Comparison of ENCODE assay signal across 8 cellular contexts in genomic region chr10:69488149-69488844, GRCh38. TPM values are rescaled to one million over a fixed set of nuclear protein-coding genes. Genes with fewer than 3 reads are reported as not detected.
A peak's percentile ranks its signal among the peaks of the same experiment; 100 is the strongest.
DNase-seq lines count a peak whose midpoint lies in the region; ATAC-seq, FAIRE-seq and TF ChIP-seq lines count a peak whose summit lies in the region.
"Not testable (repeated sequence)": the region's sequence is repeated elsewhere in the genome, so short reads cannot be mapped to it uniquely, and the experiment has no call there.

No MANE protein-coding gene starts in this region.

- not testable (repeated sequence) for H3K9me3 Mint-ChIP-seq in endothelial cell (ENCODE audit: unreplicated experiment)

- not testable (repeated sequence) for DNase-seq in A549 (ENCODE audit: low read depth in 1 of 2, low spot score in 1 of 2); endothelial cell (ENCODE audit: low spot score)
- peak; percentile 2 for DNase-seq in activated effector memory CD4-positive, alpha-beta T cell treated with anti-CD3 and anti-CD28 coated beads, Interleukin-2, amount 50 U/mL, for 16 hours
- DNase-seq in cardiac septum (ENCODE audit: low spot score) (peak; percentile 24), lower lobe of right lung (peak; percentile 8), sciatic nerve (ENCODE audit: low spot score) (peak; percentile 40)

- not testable (repeated sequence) for H3K27me3 ChIP-seq in lower lobe of right lung (ENCODE audit: low read depth); muscle layer of colon (ENCODE audit: control insufficient read depth in 1 of 2, insufficient read depth in 2 of 2, low read length in 2 of 2); stomach smooth muscle (ENCODE audit: control insufficient read depth in 1 of 2, insufficient read depth in 2 of 2, low read length in 2 of 2)

- H3K9ac ChIP-seq in muscle layer of colon (ENCODE audit: low read length); stomach smooth muscle (ENCODE audit: low read length in 2 of 2): not testable (repeated sequence)

- not testable (repeated sequence) for ATAC-seq in A549, lower lobe of right lung, sciatic nerve

- POLR2A ChIA-PET in A549 (lab: Yijun Ruan, JAX), result not testable (repeated sequence)

- not testable (repeated sequence) for TF ChIP-seq CTCF in A549 (IDR thresholded peaks at IDR 0.05); endothelial cell (IDR thresholded peaks at IDR 0.05; ENCODE audit: unreplicated experiment); lower lobe of right lung (IDR thresholded peaks at IDR 0.05)

- not testable (repeated sequence) for TF ChIP-seq EP300 in A549 (IDR thresholded peaks at IDR 0.05)

- not testable (repeated sequence) for H3K27ac Mint-ChIP-seq in endothelial cell (ENCODE audit: unreplicated experiment)

- not testable (repeated sequence) for H3K4me3 ChIP-seq in A549; lower lobe of right lung; muscle layer of colon (ENCODE audit: low read depth in 1 of 2, low read length in 2 of 2); stomach smooth muscle (ENCODE audit: low read length in 2 of 2)

- not testable (repeated sequence) for H3K36me3 ChIP-seq in lower lobe of right lung; muscle layer of colon (ENCODE audit: insufficient read depth, low read length); stomach smooth muscle (ENCODE audit: control insufficient read depth in 2 of 2, insufficient read depth in 2 of 2, low read length in 2 of 2)

- not testable (repeated sequence) for H3K27me3 Mint-ChIP-seq in endothelial cell (ENCODE audit: unreplicated experiment)

- CTCF ChIA-PET in A549 (lab: Yijun Ruan, JAX), result interaction anchor here (0.9 kb wide), 1 partner anchor 19 kb away, joined by 4 read pairs; no protein-coding TSS in a partner anchor

- H3K27ac ChIP-seq in A549, lower lobe of right lung: not testable (repeated sequence)
- H3K27ac ChIP-seq in muscle layer of colon (ENCODE audit: low read depth, low read length), result peak overlapping the region; percentile 42
- H3K27ac ChIP-seq in stomach smooth muscle (ENCODE audit: low read length), result peak overlapping the region; percentile 94

- H3K9me3 ChIP-seq in A549; lower lobe of right lung; muscle layer of colon (ENCODE audit: low read length); stomach smooth muscle (ENCODE audit: control insufficient read depth in 2 of 2, low read length in 2 of 2): not testable (repeated sequence)

- not testable (repeated sequence) for FAIRE-seq in A549 (lab: Jason Lieb, UNC)

- WGBS in A549 (ENCODE audit: missing lambda C conversion rate), result 90% methylated on average over 4 of the region's 4 CpGs

- H3K36me3 Mint-ChIP-seq in endothelial cell (ENCODE audit: low read depth, unreplicated experiment), result peaks cover 38% of the 10 kb centered on the region

- H3K4me2 ChIP-seq in A549, result not testable (repeated sequence)

- TF ChIP-seq POLR2A in A549 (IDR thresholded peaks at IDR 0.05; ENCODE audit: low read length), result not testable (repeated sequence)

- intact Hi-C loops in cardiac septum (cut with DNase I); lower lobe of right lung (cut with DNase I); sciatic nerve (cut with DNase I): not testable (repeated sequence)

- H3K4me1 ChIP-seq in A549, lower lobe of right lung: not testable (repeated sequence)
- peaks cover 71% of the 10 kb centered on the region for H3K4me1 ChIP-seq in muscle layer of colon (ENCODE audit: insufficient read depth, low read length)
- H3K4me1 ChIP-seq in stomach smooth muscle (ENCODE audit: control insufficient read depth, insufficient read depth, low read length), result peaks cover 78% of the 10 kb centered on the region

- H3K4me3 Mint-ChIP-seq in endothelial cell (ENCODE audit: unreplicated experiment), result peak overlapping the region; percentile 2

- H3K4me1 Mint-ChIP-seq in endothelial cell (ENCODE audit: unreplicated experiment), result peaks cover 26% of the 10 kb centered on the region

- TF ChIP-seq RAD21 in A549 (conservative IDR thresholded peaks at IDR 0.05 in 1 of 2, IDR thresholded peaks at IDR 0.05 in 1 of 2), result not testable (repeated sequence)

TF ChIP-seq in A549, 52 proteins besides CTCF, POLR2A, EP300 and RAD21:
- TF ChIP-seq ZFP36 (IDR thresholded peaks at IDR 0.05; ENCODE audit: borderline replicate concordance, partially characterized antibody), result peak; percentile 85
TF ChIP-seq in A549: peak in this region for 1; not testable (repeated sequence) for 51.

RNA-seq across cellular contexts. Expression of gene TSPAN15, which starts 37.0 kb away (rescaled TPM):
- polyA plus RNA-seq in A549 (2011; rRNA removed), result 89.0 and 89.6 TPM in 2 replicates
- polyA plus RNA-seq in A549 (2012; cell fraction: cytosol; rRNA removed), result 159 and 209 TPM in 2 replicates
- polyA plus RNA-seq in A549 (2012; cell fraction: nucleus; rRNA removed), result 211 and 234 TPM in 2 replicates
- polyA plus RNA-seq in A549 (2017; fragmentation: RNase III; extraction: RNeasy Plus Mini Kit Qiagen cat#74134 plus additional on column Dnase treatment), result 49.3 to 60.2 TPM (median 54.4 TPM) in 3 replicates
- 132 and 156 TPM in 2 replicates for polyA minus RNA-seq in A549 (2011; rRNA and poly(A)+ RNA removed)
- total RNA-seq in endothelial cell (ENCODE audit: unreplicated experiment), result 195 TPM
- total RNA-seq in cardiac septum, result 6.9 TPM
- total RNA-seq in lower lobe of right lung, result 46.1 TPM
- total RNA-seq in sciatic nerve, result 103 TPM
